Comparison of ENCODE assay signal across 22 cellular contexts in genomic region chr20:8049321-8049720, GRCh38.
"Had no signal": no experiment of that assay in that cellular context is flagged by ENCODE, and none has a peak within 500 bp of the region (broad histone marks: within the 10 kb centered on the region; RNA-seq: fewer than 3 reads in every experiment).

No MANE protein-coding gene starts in this region.

- DNase-seq: activated CD4-positive, alpha-beta T cell treated with anti-CD3 and anti-CD28 coated beads, Interleukin-2, amount 10 ng/mL, durations not matched to agents 7 days and 5 days; activated CD4-positive, CD25-positive, alpha-beta regulatory T cell treated with anti-CD3 and anti-CD28 coated beads, Interleukin-2, amount 50 U/mL, for 72 hours; activated CD8-positive, alpha-beta T cell treated with anti-CD3 and anti-CD28 coated beads for 36 hours; activated gamma-delta T cell; central memory CD4-positive, alpha-beta T cell; dermis blood vessel endothelial cell; effector CD8-positive, alpha-beta T cell; foreskin melanocyte; naive B cell; ovary; psoas muscle; stimulated activated CD4-positive, alpha-beta T cell treated with anti-CD3 and anti-CD28 coated beads, Interleukin-4, amount 100 ng/mL, for 24 hours; stimulated activated naive CD4-positive, alpha-beta T cell treated with Interleukin-2 at 50 U/mL for 16 hours; upper lobe of left lung; WERI-Rb-1 had no signal

- ATAC-seq: activated CD8-positive, alpha-beta T cell treated with anti-CD3 and anti-CD28 coated beads for 36 hours; activated naive CD4-positive, alpha-beta T cell treated with anti-CD3 and anti-CD28 coated beads, Interleukin-2, amount 50 U/mL, for 72 hours; esophagus mucosa; left lobe of liver; psoas muscle had no signal

- H3K9ac ChIP-seq: neural progenitor cell had no signal

- H3K27me3 Mint-ChIP-seq: naive B cell had no signal

- H3K27ac Mint-ChIP-seq: activated CD4-positive, alpha-beta T cell treated with anti-CD3 and anti-CD28 coated beads, Interleukin-2, amount 10 ng/mL, durations not matched to agents 7 days and 5 days; activated CD8-positive, alpha-beta T cell treated with anti-CD3 and anti-CD28 coated beads for 36 hours; activated naive CD4-positive, alpha-beta T cell treated with anti-CD3 and anti-CD28 coated beads, Interleukin-2, amount 50 U/mL, for 72 hours; activated T-helper 1 cell treated with anti-CD3 and anti-CD28 coated beads, Interleukin-12 subunit alpha, Interleukin-12 subunit beta, Interleukin-2, Interleukin-4 antibody, amounts not matched to agents 30 ng/mL and 10 ng/mL and 1 ng/mL, durations not matched to agents 14 hours and 24 hours and 36 hours; neural progenitor cell had no signal

- H2AFZ ChIP-seq: neural progenitor cell had no signal

- H3K4me3 Mint-ChIP-seq: activated CD4-positive, alpha-beta T cell treated with anti-CD3 and anti-CD28 coated beads, Interleukin-2, amount 10 ng/mL, durations not matched to agents 7 days and 5 days; activated CD8-positive, alpha-beta T cell treated with anti-CD3 and anti-CD28 coated beads for 36 hours; activated T-helper 1 cell treated with anti-CD3 and anti-CD28 coated beads, Interleukin-12 subunit alpha, Interleukin-12 subunit beta, Interleukin-2, Interleukin-4 antibody, amounts not matched to agents 30 ng/mL and 10 ng/mL and 1 ng/mL, durations not matched to agents 14 hours and 24 hours and 36 hours; naive B cell; neural progenitor cell had no signal

- H3K4me1 Mint-ChIP-seq: activated CD4-positive, alpha-beta T cell treated with anti-CD3 and anti-CD28 coated beads, Interleukin-2, amount 10 ng/mL, durations not matched to agents 7 days and 5 days; naive B cell; neural progenitor cell had no signal

- H3K4me2 ChIP-seq: neural progenitor cell had no signal

- H3K9me3 ChIP-seq: ovary, psoas muscle, right atrium auricular region, upper lobe of left lung had no signal

- H3K36me3 Mint-ChIP-seq: activated naive CD4-positive, alpha-beta T cell treated with anti-CD3 and anti-CD28 coated beads, Interleukin-2, amount 50 U/mL, for 72 hours; naive B cell; neural progenitor cell had no signal

- H3K36me3 ChIP-seq: neural progenitor cell, ovary, right atrium auricular region, upper lobe of left lung, WERI-Rb-1 had no signal

- H3K27me3 ChIP-seq: neural progenitor cell, ovary, right atrium auricular region, upper lobe of left lung had no signal

- H3K4me1 ChIP-seq: neural progenitor cell, psoas muscle, right atrium auricular region, upper lobe of left lung had no signal

- H3K4me3 ChIP-seq: lung, neural progenitor cell, ovary, psoas muscle, right atrium auricular region, upper lobe of left lung had no signal

- H3K9me3 Mint-ChIP-seq: activated CD4-positive, alpha-beta T cell treated with anti-CD3 and anti-CD28 coated beads, Interleukin-2, amount 10 ng/mL, durations not matched to agents 7 days and 5 days; activated CD8-positive, alpha-beta T cell treated with anti-CD3 and anti-CD28 coated beads for 36 hours; activated naive CD4-positive, alpha-beta T cell treated with anti-CD3 and anti-CD28 coated beads, Interleukin-2, amount 50 U/mL, for 72 hours; activated T-helper 1 cell treated with anti-CD3 and anti-CD28 coated beads, Interleukin-12 subunit alpha, Interleukin-12 subunit beta, Interleukin-2, Interleukin-4 antibody, amounts not matched to agents 30 ng/mL and 10 ng/mL and 1 ng/mL, durations not matched to agents 14 hours and 24 hours and 36 hours; naive B cell had no signal
